21 cellular contexts compared by ENCODE assay signal in the genomic region with DNA sequence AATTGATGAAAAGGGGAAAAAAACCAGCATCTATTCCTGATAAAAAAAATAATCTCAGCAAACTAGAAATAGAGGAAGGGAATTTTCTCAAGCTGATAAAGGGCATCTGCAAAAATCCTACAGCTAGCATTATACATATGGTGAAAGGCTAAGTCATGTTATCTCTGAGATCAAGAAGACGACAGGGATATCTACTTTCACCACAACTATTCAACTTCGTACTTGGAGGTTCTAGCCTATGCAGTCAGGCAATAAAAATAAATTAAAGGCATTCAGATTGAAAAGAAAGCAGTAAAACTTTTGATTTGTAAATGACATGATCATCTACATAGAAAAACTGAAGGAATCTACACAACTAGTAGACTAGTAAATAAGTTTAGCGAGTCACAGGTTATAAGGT. TPM values are rescaled to one million over a fixed set of nuclear protein-coding genes. Genes with fewer than 3 reads are reported as not detected.
DNase-seq lines count a peak whose midpoint lies in the region; ATAC-seq, FAIRE-seq and TF ChIP-seq lines count a peak whose summit lies in the region.
"Had no signal": no experiment of that assay in that cellular context is flagged by ENCODE, and none has a peak within 500 bp of the region (broad histone marks: within the 10 kb centered on the region; RNA-seq: fewer than 3 reads in every experiment).

No MANE protein-coding gene starts in this region.

- no peaks in the 10 kb centered on the region for H3K27me3 Mint-ChIP-seq in activated CD4-positive, alpha-beta memory T cell treated with anti-CD3 and anti-CD28 coated beads, Interleukin-2, amount 10 ng/mL, durations not matched to agents 7 days and 5 days
- H3K27me3 Mint-ChIP-seq in activated CD4-positive, alpha-beta memory T cell treated with anti-CD3 and anti-CD28 coated beads for 36 hours, result no peaks in the 10 kb centered on the region
- H3K27me3 Mint-ChIP-seq: activated CD4-positive, alpha-beta T cell treated with anti-CD3 and anti-CD28 coated beads for 36 hours; activated naive CD8-positive, alpha-beta T cell treated with anti-CD3 and anti-CD28 coated beads, Interleukin-2, amount 10 ng/mL, durations not matched to agents 7 days and 5 days; brain had no signal

- CTCF ChIA-PET in activated CD4-positive, alpha-beta memory T cell treated with anti-CD3 and anti-CD28 coated beads, Interleukin-2, amount 10 ng/mL, durations not matched to agents 7 days and 5 days (lab: Charles Lee), result interaction anchor here (0.5 to 2.1 kb wide), 3 partner anchors 9 to 28 kb away, joined by 3 to 12 read pairs (median 5); no protein-coding TSS in a partner anchor
- CTCF ChIA-PET in activated CD4-positive, alpha-beta memory T cell treated with anti-CD3 and anti-CD28 coated beads for 36 hours (lab: Charles Lee), result interaction anchor here (0.6 to 1.7 kb wide), 4 partner anchors 10 to 126 kb away, joined by 3 to 7 read pairs (median 5); no protein-coding TSS in a partner anchor
- CTCF ChIA-PET in K562 (lab: Yijun Ruan, JAX; ENCODE audit: low intra/inter-chr PET ratio), result no interaction called here

- no peaks in the 10 kb centered on the region for H3K9me3 Mint-ChIP-seq in activated CD4-positive, alpha-beta memory T cell treated with anti-CD3 and anti-CD28 coated beads, Interleukin-2, amount 10 ng/mL, durations not matched to agents 7 days and 5 days
- no peaks in the 10 kb centered on the region for H3K9me3 Mint-ChIP-seq in activated CD4-positive, alpha-beta memory T cell treated with anti-CD3 and anti-CD28 coated beads for 36 hours
- H3K9me3 Mint-ChIP-seq: activated naive CD8-positive, alpha-beta T cell treated with anti-CD3 and anti-CD28 coated beads, Interleukin-2, amount 10 ng/mL, durations not matched to agents 7 days and 5 days had no signal

- no peak overlapping the region for H3K4me3 ChIP-seq in K562
- no peak overlapping the region for H3K4me3 ChIP-seq in gastrocnemius medialis
- H3K4me3 ChIP-seq: heart left ventricle had no signal

- no peak for ATAC-seq in K562
- ATAC-seq in gastrocnemius medialis, result peak in 1 of 2 donors; percentile 35
- no peak for ATAC-seq in GM21737 (IDR thresholded peaks at IDR 0.05; ENCODE audit: unreplicated experiment)
- ATAC-seq: activated CD4-positive, alpha-beta T cell treated with anti-CD3 and anti-CD28 coated beads for 36 hours; heart left ventricle; left ventricle myocardium superior had no signal

- no peak for TF ChIP-seq CTCF in K562 (IDR thresholded peaks at IDR 0.05 in 2 of 3, conservative IDR thresholded peaks at IDR 0.05 in 1 of 3; ENCODE audit: insufficient read depth in 2 of 3, low read depth in 1 of 3, low read length in 3 of 3)
- no peak for TF ChIP-seq CTCF in gastrocnemius medialis (IDR thresholded peaks at IDR 0.05 in 4 of 5, conservative IDR thresholded peaks at IDR 0.05 in 1 of 5)

- H3K9ac ChIP-seq in K562 (ENCODE audit: insufficient read depth in 1 of 2, low read depth in 2 of 2, low read length in 2 of 2), result no peak overlapping the region

- H3K27ac Mint-ChIP-seq in activated CD4-positive, alpha-beta memory T cell treated with anti-CD3 and anti-CD28 coated beads, Interleukin-2, amount 10 ng/mL, durations not matched to agents 7 days and 5 days, result peak overlapping the region; percentile 8
- no peak overlapping the region for H3K27ac Mint-ChIP-seq in activated CD4-positive, alpha-beta memory T cell treated with anti-CD3 and anti-CD28 coated beads for 36 hours
- H3K27ac Mint-ChIP-seq: activated CD4-positive, alpha-beta T cell treated with anti-CD3 and anti-CD28 coated beads for 36 hours; activated naive CD8-positive, alpha-beta T cell treated with anti-CD3 and anti-CD28 coated beads, Interleukin-2, amount 10 ng/mL, durations not matched to agents 7 days and 5 days had no signal

- H3K4me1 Mint-ChIP-seq in activated CD4-positive, alpha-beta memory T cell treated with anti-CD3 and anti-CD28 coated beads, Interleukin-2, amount 10 ng/mL, durations not matched to agents 7 days and 5 days, result peaks cover 86% of the 10 kb centered on the region
- peaks cover 91% of the 10 kb centered on the region for H3K4me1 Mint-ChIP-seq in activated CD4-positive, alpha-beta memory T cell treated with anti-CD3 and anti-CD28 coated beads for 36 hours (ENCODE audit: low read depth)

- no peaks in the 10 kb centered on the region for H3K27me3 ChIP-seq in K562 (ENCODE audit: control insufficient read depth in 2 of 2, insufficient read depth in 2 of 2, low read length in 2 of 2)
- no peaks in the 10 kb centered on the region for H3K27me3 ChIP-seq in gastrocnemius medialis
- H3K27me3 ChIP-seq: heart left ventricle had no signal

- TF ChIP-seq EP300 in K562 (IDR thresholded peaks at IDR 0.05; ENCODE audit: low read length), result no peak

- peaks cover 76% of the 10 kb centered on the region for H3K36me3 ChIP-seq in K562 (ENCODE audit: control insufficient read depth, insufficient read depth, low read length)
- H3K36me3 ChIP-seq in gastrocnemius medialis, result no peaks in the 10 kb centered on the region

- 35% methylated on average over 3 of the region's 3 CpGs for WGBS in K562 (ENCODE audit: insufficient coverage, low coverage, missing lambda C conversion rate)

- in situ Hi-C loops in K562 (cut with MboI), result no loop called here
- in situ Hi-C loops in gastrocnemius medialis (cut with MboI; ENCODE audit: low sequenced_read_pairs in 4 of 4), result no loop called here

- POLR2A ChIA-PET in activated CD4-positive, alpha-beta memory T cell treated with anti-CD3 and anti-CD28 coated beads, Interleukin-2, amount 10 ng/mL, durations not matched to agents 7 days and 5 days (lab: Charles Lee), result interaction anchor here (1.9 kb wide), 1 partner anchor 11 kb away, joined by 5 read pairs; no protein-coding TSS in a partner anchor
- POLR2A ChIA-PET in activated CD4-positive, alpha-beta memory T cell treated with anti-CD3 and anti-CD28 coated beads for 36 hours (lab: Charles Lee), result interaction anchor here (0.8 kb wide), 1 partner anchor 24 kb away, joined by 3 read pairs; no protein-coding TSS in a partner anchor
- POLR2A ChIA-PET in K562 (lab: Yijun Ruan, JAX), result no interaction called here

- FAIRE-seq in K562 (lab: Jason Lieb, UNC), result no peak
- FAIRE-seq: A204.1, colon had no signal

- DNase-seq in activated CD4-positive, alpha-beta memory T cell treated with anti-CD3 and anti-CD28 coated beads, Interleukin-2, amount 10 ng/mL, durations not matched to agents 7 days and 5 days, result no peak
- DNase-seq in activated CD4-positive, alpha-beta memory T cell treated with anti-CD3 and anti-CD28 coated beads for 36 hours, result no peak
- DNase-seq in ELR (ENCODE audit: low read depth) (peak; percentile 37), K562 (ENCODE audit: extremely low read depth in 1 of 4, low spot score in 3 of 4) (no peak), gastrocnemius medialis (no peak), inferior parietal cortex (ENCODE audit: extremely low spot score) (no peak), NCI-H2029 treated with DMSO at 0.1 percent for 48 hours (lab: John Stamatoyannopoulos, UW) (no peak)
- DNase-seq: activated CD4-positive, alpha-beta T cell treated with anti-CD3 and anti-CD28 coated beads for 36 hours; activated naive CD8-positive, alpha-beta T cell treated with anti-CD3 and anti-CD28 coated beads, Interleukin-2, amount 10 ng/mL, durations not matched to agents 7 days and 5 days; heart left ventricle; Karpas-422; left ventricle myocardium superior; NCI-H1092; NCI-H2081 treated with DMSO at 0.1 percent for 48 hours; NCI-H446 treated with DMSO at 0.1 percent for 48 hours; RPMI8226; stimulated activated CD4-positive, alpha-beta T cell treated with anti-CD3 and anti-CD28 coated beads, Interleukin-4, amount 100 ng/mL, for 24 hours had no signal

- H3K9me1 ChIP-seq in K562 (ENCODE audit: control insufficient read depth, insufficient read depth, low read length), result no peaks in the 10 kb centered on the region

- no peak overlapping the region for H2AFZ ChIP-seq in K562 (ENCODE audit: low read depth, low read length)

- TF ChIP-seq RAD21 in K562 (CRISPR knock-in tag; conservative IDR thresholded peaks at IDR 0.05 in 1 of 2, IDR thresholded peaks at IDR 0.05 in 1 of 2), result no peak

- H3K36me3 Mint-ChIP-seq in activated CD4-positive, alpha-beta memory T cell treated with anti-CD3 and anti-CD28 coated beads, Interleukin-2, amount 10 ng/mL, durations not matched to agents 7 days and 5 days (ENCODE audit: low read depth), result peaks cover 83% of the 10 kb centered on the region
- peaks cover 69% of the 10 kb centered on the region for H3K36me3 Mint-ChIP-seq in activated CD4-positive, alpha-beta memory T cell treated with anti-CD3 and anti-CD28 coated beads for 36 hours

- H3K4me3 Mint-ChIP-seq in activated CD4-positive, alpha-beta memory T cell treated with anti-CD3 and anti-CD28 coated beads, Interleukin-2, amount 10 ng/mL, durations not matched to agents 7 days and 5 days, result no peak overlapping the region
- H3K4me3 Mint-ChIP-seq in activated CD4-positive, alpha-beta memory T cell treated with anti-CD3 and anti-CD28 coated beads for 36 hours, result no peak overlapping the region
- H3K4me3 Mint-ChIP-seq: activated CD4-positive, alpha-beta T cell treated with anti-CD3 and anti-CD28 coated beads for 36 hours; brain had no signal

- H3K27ac ChIP-seq in K562 (ENCODE audit: extremely low read depth, low read depth, low read length) (no peak overlapping the region), gastrocnemius medialis (peak overlapping the region; percentile 35 to 84 (median 57))
- H3K27ac ChIP-seq: heart left ventricle had no signal

- TF ChIP-seq POLR2A in K562 (conservative IDR thresholded peaks at IDR 0.05) (no peak), gastrocnemius medialis (IDR thresholded peaks at IDR 0.05) (no peak)

- no TSS peak for BruUV-seq in K562 (replicated peaks; lab: Mats Ljungman, UMichigan)

- H3K4me1 ChIP-seq in K562 (replicated peaks in 1 of 2; ENCODE audit: control insufficient read depth in 2 of 2, insufficient read depth in 2 of 2, low read length in 2 of 2) (peaks cover 3 to 21% of the 10 kb centered on the region in 2 experiments; a peak in 3 of 5 replicates), gastrocnemius medialis (peaks cover 58 to 67% of the 10 kb centered on the region in 2 donors)

- intact Hi-C loops in activated CD4-positive, alpha-beta memory T cell treated with anti-CD3 and anti-CD28 coated beads for 36 hours (cut with micrococcal nuclease), result loop anchor here (5.0 kb wide), 1 partner anchor 34 kb away; no protein-coding TSS in a partner anchor
- intact Hi-C loops in K562 (cut with micrococcal nuclease), result no loop called here
- intact Hi-C loops in gastrocnemius medialis (cut with DNase I; ENCODE audit: low total_unique reads), result no loop called here

- H3K9me3 ChIP-seq in K562 (replicated peaks; ENCODE audit: control insufficient read depth, insufficient read depth, low read depth, low read length), result no peaks in the 10 kb centered on the region
- no peaks in the 10 kb centered on the region for H3K9me3 ChIP-seq in gastrocnemius medialis

- H3K79me2 ChIP-seq in K562 (ENCODE audit: control insufficient read depth, insufficient read depth, low read length), result peaks cover 81% of the 10 kb centered on the region

- H4K20me1 ChIP-seq in K562 (replicated peaks; ENCODE audit: control insufficient read depth, insufficient read depth, low read length), result no peaks in the 10 kb centered on the region

- no peak overlapping the region for H3K4me2 ChIP-seq in K562 (ENCODE audit: insufficient read depth, low read length)

RNA-seq across cellular contexts. Expression of gene CAB39, which starts 58.2 kb away (rescaled TPM):
- total RNA-seq in activated CD4-positive, alpha-beta memory T cell treated with anti-CD3 and anti-CD28 coated beads, Interleukin-2, amount 10 ng/mL, durations not matched to agents 7 days and 5 days, result 100 to 1,000 TPM; 156 to 161 TPM
- 100 to 1,000 TPM; 128 to 129 TPM for total RNA-seq in activated CD4-positive, alpha-beta memory T cell treated with anti-CD3 and anti-CD28 coated beads for 36 hours
- total RNA-seq in K562 (2011; cell fraction: chromatin; rRNA removed; ENCODE audit: low replicate concordance), result 40.4 and 84.2 TPM in 2 replicates
- total RNA-seq in K562 (2011; cell fraction: nucleolus; rRNA removed), result 26.8 and 29.9 TPM in 2 replicates
- total RNA-seq in K562 (2011; cell fraction: nucleoplasm; rRNA removed), result 50.8 and 86.8 TPM in 2 replicates
- total RNA-seq in K562 (2014; rRNA removed) (48.3 and 52.6 TPM in 2 replicates), K562 (2014; rRNA removed; fragmentation: Illumina TruSeq; extraction: Trizol) (70.6 and 78.4 TPM in 2 replicates), K562 (2015; rRNA removed; fragmentation: Illumina TruSeq; extraction: Trizol) (91.8 and 94.4 TPM in 2 replicates), K562 (2021) (70.4 and 74.7 TPM in 2 replicates), gastrocnemius medialis (100 to 1,000 TPM in 3 of 4 donors, 10 to 100 TPM in 1; 93.9 to 211 (median 133) TPM)
- polyA plus RNA-seq in K562 (2011; rRNA removed) (62.8 and 85.9 TPM in 2 replicates), K562 (2014; fragmentation: Illumina TruSeq; extraction: Trizol) (66.0 and 70.1 TPM in 2 replicates), K562 (2014; fragmentation: Nextera tagmentation; extraction: Ambion mirVana) (10 to 100 TPM; 27.2 to 37.4 TPM), K562 (2014; rRNA removed) (51.8 and 52.8 TPM in 2 replicates)
- polyA plus RNA-seq in K562 (2011; cell fraction: cytosol; rRNA removed), result 21.4 and 31.9 TPM in 2 replicates
- polyA plus RNA-seq in K562 (2011; cell fraction: nucleus; rRNA removed), result 30.5 and 39.5 TPM in 2 replicates
- 51.1 and 51.6 TPM in 2 replicates for polyA plus RNA-seq in K562 (2012)
- polyA minus RNA-seq in K562 (2011; rRNA and poly(A)+ RNA removed), result 113 and 122 TPM in 2 replicates
- polyA minus RNA-seq in K562 (2011; cell fraction: cytosol; rRNA and poly(A)+ RNA removed), result 46.9 and 70.5 TPM in 2 replicates
- 28.0 and 46.1 TPM in 2 replicates for polyA minus RNA-seq in K562 (2011; cell fraction: nucleus; rRNA and poly(A)+ RNA removed)
